8 cellular contexts compared by ENCODE assay signal in the genomic region with DNA sequence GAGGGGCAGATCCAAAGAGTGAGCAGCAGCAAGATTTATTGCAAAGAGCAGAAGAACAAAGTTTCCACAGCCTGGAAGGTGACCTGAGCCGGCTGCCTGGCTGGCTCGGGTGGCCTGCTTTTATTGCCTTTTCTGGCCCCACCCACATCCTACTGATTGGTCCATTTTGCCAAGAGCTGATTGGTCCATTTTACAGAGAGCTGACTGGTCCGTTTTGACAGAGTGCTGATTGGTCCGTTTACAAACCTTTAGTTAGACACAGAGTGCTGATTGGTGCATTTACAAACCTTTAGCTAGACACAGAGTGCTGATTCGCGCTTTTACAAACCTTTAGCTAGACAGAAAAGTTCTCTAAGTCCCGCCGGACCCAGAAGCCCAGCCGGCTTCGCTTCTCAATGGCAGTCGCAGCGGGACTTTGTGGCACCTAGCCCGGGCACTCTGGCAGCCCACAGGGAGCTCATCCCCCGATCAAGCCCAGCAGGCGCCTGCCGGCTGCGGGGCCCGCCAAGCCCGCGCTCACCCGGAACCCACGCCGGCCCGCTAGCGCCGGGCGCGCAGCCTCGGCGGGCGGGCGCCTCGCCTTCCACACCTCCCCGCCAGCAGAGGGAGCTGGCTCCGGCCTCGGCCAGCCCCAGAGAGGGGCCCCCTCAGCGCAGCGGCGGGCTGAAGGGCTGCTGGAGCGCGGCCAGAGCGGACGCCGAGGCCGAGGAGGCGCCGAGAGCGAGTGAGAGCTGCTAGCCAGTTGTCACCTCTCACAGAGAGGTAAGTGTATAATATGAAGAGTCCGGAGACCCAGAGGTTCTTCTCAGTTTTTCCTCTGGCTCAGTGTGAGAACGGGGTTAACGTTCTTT.
DNase-seq lines count a peak whose midpoint lies in the region; ATAC-seq lines count a peak whose summit lies in the region.

No MANE protein-coding gene starts in this region.

- H3K36me3 ChIP-seq in iPS-15b (ENCODE audit: control insufficient read depth, insufficient read depth, low read length) (no peaks in the 10 kb centered on the region), stomach smooth muscle (ENCODE audit: control insufficient read depth in 2 of 2, insufficient read depth in 2 of 2, low read length in 2 of 2) (no peaks in the 10 kb centered on the region)

- H3K9ac ChIP-seq in iPS-15b (ENCODE audit: low read depth, low read length), result peak overlapping the region; percentile 41
- H3K9ac ChIP-seq in stomach smooth muscle (ENCODE audit: low read length in 2 of 2), result peak overlapping the region; percentile 55 to 70

- ATAC-seq in HG02763 (IDR thresholded peaks at IDR 0.05; ENCODE audit: unreplicated experiment), result peak; percentile 45
- ATAC-seq in activated naive CD8-positive, alpha-beta T cell treated with anti-CD3 and anti-CD28 coated beads, Interleukin-2, amount 10 ng/mL, durations not matched to agents 7 days and 5 days (ENCODE audit: low read depth), result peak; percentile 30
- ATAC-seq in GM19467 (IDR thresholded peaks at IDR 0.05; ENCODE audit: unreplicated experiment), result no peak
- no peak for ATAC-seq in GM19351 (IDR thresholded peaks at IDR 0.05; ENCODE audit: unreplicated experiment)
- ATAC-seq in GM18858 (IDR thresholded peaks at IDR 0.05; ENCODE audit: unreplicated experiment), result no peak

- H3K4me1 ChIP-seq in iPS-15b (ENCODE audit: control insufficient read depth, insufficient read depth, low read length), result no peaks in the 10 kb centered on the region
- H3K4me1 ChIP-seq in stomach smooth muscle (ENCODE audit: control insufficient read depth, insufficient read depth, low read length), result no peaks in the 10 kb centered on the region

- peak; percentile 26 for DNase-seq in activated naive CD8-positive, alpha-beta T cell treated with anti-CD3 and anti-CD28 coated beads, Interleukin-2, amount 10 ng/mL, durations not matched to agents 7 days and 5 days
- no peak for DNase-seq in NCI-H1930 (lab: John Stamatoyannopoulos, UW)

- no peak overlapping the region for H3K27ac Mint-ChIP-seq in activated naive CD8-positive, alpha-beta T cell treated with anti-CD3 and anti-CD28 coated beads, Interleukin-2, amount 10 ng/mL, durations not matched to agents 7 days and 5 days

- peaks cover 9% of the 10 kb centered on the region for H3K9me3 Mint-ChIP-seq in activated naive CD8-positive, alpha-beta T cell treated with anti-CD3 and anti-CD28 coated beads, Interleukin-2, amount 10 ng/mL, durations not matched to agents 7 days and 5 days

- H3K9me3 ChIP-seq in iPS-15b (ENCODE audit: control insufficient read depth, insufficient read depth, low read length), result no peaks in the 10 kb centered on the region
- no peaks in the 10 kb centered on the region for H3K9me3 ChIP-seq in stomach smooth muscle (ENCODE audit: control insufficient read depth in 2 of 2, low read length in 2 of 2)

- H3K4me1 Mint-ChIP-seq in activated naive CD8-positive, alpha-beta T cell treated with anti-CD3 and anti-CD28 coated beads, Interleukin-2, amount 10 ng/mL, durations not matched to agents 7 days and 5 days, result no peaks in the 10 kb centered on the region

- H3K4me3 Mint-ChIP-seq in activated naive CD8-positive, alpha-beta T cell treated with anti-CD3 and anti-CD28 coated beads, Interleukin-2, amount 10 ng/mL, durations not matched to agents 7 days and 5 days, result no peak overlapping the region

- H3K27me3 Mint-ChIP-seq in activated naive CD8-positive, alpha-beta T cell treated with anti-CD3 and anti-CD28 coated beads, Interleukin-2, amount 10 ng/mL, durations not matched to agents 7 days and 5 days, result no peaks in the 10 kb centered on the region

- peak overlapping the region; percentile 58 for H3K4me3 ChIP-seq in iPS-15b (ENCODE audit: low read depth, low read length)
- peak overlapping the region; percentile 67 to 71 for H3K4me3 ChIP-seq in stomach smooth muscle (ENCODE audit: low read length in 2 of 2)

- H3K27me3 ChIP-seq in iPS-15b (ENCODE audit: control insufficient read depth, insufficient read depth, low read length) (peaks cover 14% of the 10 kb centered on the region), stomach smooth muscle (ENCODE audit: control insufficient read depth in 1 of 2, insufficient read depth in 2 of 2, low read length in 2 of 2) (no peaks in the 10 kb centered on the region)

- no peak overlapping the region for H3K27ac ChIP-seq in stomach smooth muscle (ENCODE audit: low read length)

- POLR2A ChIA-PET in activated naive CD8-positive, alpha-beta T cell treated with anti-CD3 and anti-CD28 coated beads, Interleukin-2, amount 10 ng/mL, durations not matched to agents 7 days and 5 days (lab: Charles Lee), result no interaction called here

- H3K36me3 Mint-ChIP-seq in activated naive CD8-positive, alpha-beta T cell treated with anti-CD3 and anti-CD28 coated beads, Interleukin-2, amount 10 ng/mL, durations not matched to agents 7 days and 5 days, result no peaks in the 10 kb centered on the region

Comparison
In these comparisons a context has a peak if more than half of its experiments do, and no peak if none do; other contexts are left out.
1. ATAC-seq: peak in HG02763 (single experiment) and activated naive CD8-positive, alpha-beta T cell treated with anti-CD3 and anti-CD28 coated beads, Interleukin-2, amount 10 ng/mL, durations not matched to agents 7 days and 5 days (single experiment); none in GM19467 (single experiment), GM19351 (single experiment) and GM18858 (single experiment).